Comparison of ENCODE assay signal across 19 cellular contexts in genomic region chr12:30994274-30994673, GRCh38.
DNase-seq lines count a peak whose midpoint lies in the region; ATAC-seq and TF ChIP-seq lines count a peak whose summit lies in the region.
"Had no signal": no experiment of that assay in that cellular context is flagged by ENCODE, and none has a peak within 500 bp of the region (broad histone marks: within the 10 kb centered on the region; RNA-seq: fewer than 3 reads in every experiment).

No MANE protein-coding gene starts in this region.

- peaks cover 0 to 3% of the 10 kb centered on the region in 2 donors for H3K4me1 ChIP-seq in right atrium auricular region
- H3K4me1 ChIP-seq in left ventricle myocardium inferior: peaks cover 16% of the 10 kb centered on the region
- H3K4me1 ChIP-seq in osteoblast (ENCODE audit: insufficient read depth, low read length): peaks cover 4% of the 10 kb centered on the region

- DNase-seq in Right ventricle myocardium inferior (ENCODE audit: missing footprints) (no peak), right atrium auricular region (ENCODE audit: low spot score) (no peak), left ventricle myocardium superior (peak; percentile 47), left ventricle myocardium inferior (no peak), osteoblast (ENCODE audit: insufficient read length, low spot score, missing footprints) (peak; percentile 42), NCI-H748 (lab: John Stamatoyannopoulos, UW; ENCODE audit: unreplicated experiment) (no peak)
- DNase-seq: CD4-positive, CD25-positive, alpha-beta regulatory T cell; CD8-positive, alpha-beta T cell; DMS 273 treated with DMSO at 0.1 percent for 48 hours; DMS79; EL; GDM1; H7; HCEC 1CT had no signal

- ATAC-seq in Right ventricle myocardium inferior (peak; percentile 51), left ventricle myocardium superior (peak; percentile 60)
- ATAC-seq: CD8-positive, alpha-beta T cell; GM12878 had no signal

- H3K27me3 ChIP-seq in right atrium auricular region (no peaks in the 10 kb centered on the region), left ventricle myocardium inferior (ENCODE audit: low read depth) (no peaks in the 10 kb centered on the region), osteoblast (ENCODE audit: insufficient read depth, low read length) (no peaks in the 10 kb centered on the region)
- H3K27me3 ChIP-seq: BLaER1 had no signal

- no peak overlapping the region for H3K4me3 ChIP-seq in right atrium auricular region
- no peak overlapping the region for H3K4me3 ChIP-seq in left ventricle myocardium inferior
- H3K4me3 ChIP-seq in osteoblast (ENCODE audit: insufficient read depth, low read length): no peak overlapping the region
- H3K4me3 ChIP-seq: BLaER1, GM12878, GM23248 had no signal

- no peaks in the 10 kb centered on the region for H4K20me1 ChIP-seq in osteoblast (ENCODE audit: insufficient read depth, low read length)
- H4K20me1 ChIP-seq: BLaER1 had no signal

- intact Hi-C loops in Right ventricle myocardium inferior (cut with DNase I) (no loop called here), left ventricle myocardium superior (cut with micrococcal nuclease) (no loop called here), left ventricle myocardium inferior (cut with micrococcal nuclease) (no loop called here)

- H3K36me3 ChIP-seq in right atrium auricular region: no peaks in the 10 kb centered on the region
- no peaks in the 10 kb centered on the region for H3K36me3 ChIP-seq in left ventricle myocardium inferior
- H3K36me3 ChIP-seq in osteoblast (ENCODE audit: insufficient read depth, low read length): no peaks in the 10 kb centered on the region
- H3K36me3 ChIP-seq: BLaER1 had no signal

- no peak overlapping the region for H3K27ac ChIP-seq in right atrium auricular region
- H3K27ac ChIP-seq in left ventricle myocardium inferior (replicated peaks): no peak overlapping the region
- H3K27ac ChIP-seq in osteoblast (ENCODE audit: low read depth, low read length): no peak overlapping the region
- H3K27ac ChIP-seq: 22Rv1, BLaER1, C4-2B, GM23248 had no signal

- H3K79me2 ChIP-seq in osteoblast (ENCODE audit: insufficient read depth, low read length): no peaks in the 10 kb centered on the region

- no peak overlapping the region for H3K4me2 ChIP-seq in osteoblast (ENCODE audit: insufficient read depth, low read length)
- H3K4me2 ChIP-seq: BLaER1 had no signal

- no peak for TF ChIP-seq CTCF in right atrium auricular region (IDR thresholded peaks at IDR 0.05)
- TF ChIP-seq CTCF in left ventricle myocardium inferior (IDR thresholded peaks at IDR 0.05; ENCODE audit: borderline replicate concordance): no peak
- no peak for TF ChIP-seq CTCF in osteoblast (IDR thresholded peaks at IDR 0.05; ENCODE audit: extremely low read depth, low read depth, low read length)

- no peak overlapping the region for H2AFZ ChIP-seq in osteoblast (ENCODE audit: low read length)
- H2AFZ ChIP-seq: GM23248 had no signal

- H3K9me3 ChIP-seq in right atrium auricular region (no peaks in the 10 kb centered on the region), left ventricle myocardium inferior (replicated peaks) (no peaks in the 10 kb centered on the region), osteoblast (ENCODE audit: low read depth, low read length) (no peaks in the 10 kb centered on the region)
- H3K9me3 ChIP-seq: BLaER1 had no signal

Comparison
In these comparisons a context has a peak if more than half of its experiments do, and no peak if none do; other contexts are left out.
1. DNase-seq: peak in left ventricle myocardium superior (single experiment) and osteoblast (single experiment); none in Right ventricle myocardium inferior (single experiment), right atrium auricular region (single experiment), left ventricle myocardium inferior (single experiment) and NCI-H748 (single experiment).